In genomic region chrY:26073167-26073566, GRCh38 we compare ENCODE assay signal across 7 cellular contexts.
DNase-seq lines count a peak whose midpoint lies in the region; ATAC-seq and FAIRE-seq lines count a peak whose summit lies in the region.
"Not testable (repeated sequence)": the region's sequence is repeated elsewhere in the genome, so short reads cannot be mapped to it uniquely, and the experiment has no call there.

No MANE protein-coding gene starts in this region.

- H3K4me1 Mint-ChIP-seq in stimulated activated naive CD8-positive, alpha-beta T cell treated with anti-CD3 and anti-CD28 coated beads, Interleukin-15, amount 100 ng/mL, for 72 hours = not testable (repeated sequence)

- not testable (repeated sequence) for H3K4me3 Mint-ChIP-seq in stimulated activated naive CD8-positive, alpha-beta T cell treated with anti-CD3 and anti-CD28 coated beads, Interleukin-15, amount 100 ng/mL, for 72 hours

- not testable (repeated sequence) for H3K27me3 Mint-ChIP-seq in stimulated activated naive CD8-positive, alpha-beta T cell treated with anti-CD3 and anti-CD28 coated beads, Interleukin-15, amount 100 ng/mL, for 72 hours

- FAIRE-seq in RCC 7860 (lab: Jason Lieb, UNC) = peak; percentile 76

- DNase-seq in RCC 7860 (ENCODE audit: low spot score); activated naive CD4-positive, alpha-beta T cell treated with anti-CD3 and anti-CD28 coated beads, Interleukin-2, amount 50 U/mL, for 72 hours (ENCODE audit: low spot score in 2 of 2); stimulated activated naive CD8-positive, alpha-beta T cell treated with anti-CD3 and anti-CD28 coated beads, Interleukin-15, amount 100 ng/mL, for 72 hours: not testable (repeated sequence)

- peak; percentile 93 for ATAC-seq in GM19025 (IDR thresholded peaks at IDR 0.05; ENCODE audit: low read depth, unreplicated experiment)
- peak; percentile 57 for ATAC-seq in GM21381 (IDR thresholded peaks at IDR 0.05; ENCODE audit: unreplicated experiment)
- ATAC-seq in HG02610 (IDR thresholded peaks at IDR 0.05; ENCODE audit: unreplicated experiment) = peak; percentile 88
- peak; percentile 67 for ATAC-seq in HG02981 (IDR thresholded peaks at IDR 0.05; ENCODE audit: unreplicated experiment)
- peak; percentile 40 to 73 for ATAC-seq in activated naive CD4-positive, alpha-beta T cell treated with anti-CD3 and anti-CD28 coated beads, Interleukin-2, amount 50 U/mL, for 72 hours
- ATAC-seq in stimulated activated naive CD8-positive, alpha-beta T cell treated with anti-CD3 and anti-CD28 coated beads, Interleukin-15, amount 100 ng/mL, for 72 hours = peak; percentile 39

- not testable (repeated sequence) for H3K27ac Mint-ChIP-seq in activated naive CD4-positive, alpha-beta T cell treated with anti-CD3 and anti-CD28 coated beads, Interleukin-2, amount 50 U/mL, for 72 hours; stimulated activated naive CD8-positive, alpha-beta T cell treated with anti-CD3 and anti-CD28 coated beads, Interleukin-15, amount 100 ng/mL, for 72 hours

- not testable (repeated sequence) for H3K36me3 Mint-ChIP-seq in activated naive CD4-positive, alpha-beta T cell treated with anti-CD3 and anti-CD28 coated beads, Interleukin-2, amount 50 U/mL, for 72 hours

- not testable (repeated sequence) for H3K9me3 Mint-ChIP-seq in activated naive CD4-positive, alpha-beta T cell treated with anti-CD3 and anti-CD28 coated beads, Interleukin-2, amount 50 U/mL, for 72 hours; stimulated activated naive CD8-positive, alpha-beta T cell treated with anti-CD3 and anti-CD28 coated beads, Interleukin-15, amount 100 ng/mL, for 72 hours

Comparison
In these comparisons a context has a peak if more than half of its experiments do, and no peak if none do; other contexts are left out.
1. ATAC-seq: peak in every context shown above with its lines; median percentile 93 in GM19025; 88 in HG02610; 67 in HG02981; 57 in GM21381; 56 in activated naive CD4-positive, alpha-beta T cell treated with anti-CD3 and anti-CD28 coated beads, Interleukin-2, amount 50 U/mL, for 72 hours; 39 in stimulated activated naive CD8-positive, alpha-beta T cell treated with anti-CD3 and anti-CD28 coated beads, Interleukin-15, amount 100 ng/mL, for 72 hours.